ENCODE assay signal across 1 cellular context in the genomic region with DNA sequence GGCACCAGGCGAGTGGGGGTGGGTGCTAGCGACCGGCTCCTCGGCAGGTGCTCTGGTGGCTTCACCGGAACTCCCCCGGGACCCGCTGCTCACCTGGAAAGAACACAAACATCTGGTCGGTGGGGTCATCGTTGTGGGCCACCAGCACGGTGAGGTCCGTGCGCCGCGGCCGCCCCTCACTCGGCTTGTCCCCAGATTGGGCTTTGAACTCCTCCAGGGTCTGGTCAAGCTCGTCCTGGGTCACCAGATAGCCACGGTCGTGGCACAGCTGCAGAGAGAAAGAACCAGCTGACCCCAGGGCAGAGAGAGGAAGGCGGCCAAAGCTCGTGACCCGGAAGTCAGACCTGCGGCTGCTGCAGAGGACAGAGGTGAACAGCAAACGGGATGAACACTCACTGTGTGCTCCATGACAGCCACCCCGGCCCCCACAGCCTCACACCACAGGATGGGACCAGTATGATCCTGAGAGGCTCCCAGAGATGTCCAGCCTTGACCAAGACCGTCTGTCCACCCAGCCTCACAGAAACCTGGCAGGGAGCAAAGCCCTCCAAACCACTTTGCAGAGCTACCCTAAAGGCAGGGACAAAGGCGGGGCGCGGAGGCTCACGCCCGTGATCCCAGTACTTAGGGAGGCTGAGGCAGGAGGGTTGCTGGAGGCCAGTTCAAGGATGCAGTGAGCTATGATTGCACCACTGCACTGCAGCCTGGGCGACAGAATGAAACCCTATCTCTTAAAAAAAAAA.
TF ChIP-seq lines count a peak whose summit lies in the region.

No MANE protein-coding gene starts in this region.

TF ChIP-seq in HepG2, 621 proteins besides CTCF, POLR2A, EP300 and RAD21 (continued from another document and continues in another):
- TF ChIP-seq ZNF383 (CRISPR knock-in tag; IDR thresholded peaks at IDR 0.05; ENCODE audit: borderline replicate concordance) (no peak), BORCS8-MEF2B (CRISPR knock-in tag; IDR thresholded peaks at IDR 0.05) (peak; percentile 45; the same call in 1 of the 2 replicates), ZNF841 (CRISPR knock-in tag; IDR thresholded peaks at IDR 0.05; ENCODE audit: borderline replicate concordance) (no peak), ZNF10 (CRISPR knock-in tag; IDR thresholded peaks at IDR 0.05; ENCODE audit: borderline replicate concordance, low read depth) (no peak), ZNF766 (CRISPR knock-in tag; IDR thresholded peaks at IDR 0.05; ENCODE audit: borderline replicate concordance) (0 out of 2 replicates have a peak, but pooled peaks have one; percentile 38), HNF4A (CRISPR knock-in tag; IDR thresholded peaks at IDR 0.05) (peak; percentile 29; the same call in 1 of the 2 replicates), BRCA1 (CRISPR knock-in tag; IDR thresholded peaks at IDR 0.05) (0 out of 2 replicates have a peak, but pooled peaks have one; percentile 29), KDM4B (CRISPR knock-in tag; IDR thresholded peaks at IDR 0.05) (no peak), ZNF207 (IDR thresholded peaks at IDR 0.05; ENCODE audit: borderline replicate concordance) (no peak), SAP130 (CRISPR knock-in tag; IDR thresholded peaks at IDR 0.05; ENCODE audit: low read depth) (peak; percentile 89), ZNF3 (CRISPR knock-in tag; IDR thresholded peaks at IDR 0.05) (no peak), HDAC2 (CRISPR knock-in tag; IDR thresholded peaks at IDR 0.05) (peak; percentile 50; the same call in 1 of the 2 replicates), CHD4 (IDR thresholded peaks at IDR 0.05; ENCODE audit: borderline replicate concordance, low read length) (no peak), EEA1 (CRISPR knock-in tag; IDR thresholded peaks at IDR 0.05; ENCODE audit: borderline replicate concordance) (no peak), TARDBP (CRISPR knock-in tag; IDR thresholded peaks at IDR 0.05) (0 out of 2 replicates have a peak, but pooled peaks have one; percentile 28), MATR3 (CRISPR knock-in tag; IDR thresholded peaks at IDR 0.05) (no peak), ZNF367 (CRISPR knock-in tag; IDR thresholded peaks at IDR 0.05; ENCODE audit: borderline replicate concordance) (no peak), HOXA5 (CRISPR knock-in tag; IDR thresholded peaks at IDR 0.05) (no peak), ZNF557 (CRISPR knock-in tag; IDR thresholded peaks at IDR 0.05) (no peak), SRSF4 (IDR thresholded peaks at IDR 0.05; ENCODE audit: low read depth, low read length, poor library complexity, severe bottlenecking) (no peak), FOXA3 (CRISPR knock-in tag; IDR thresholded peaks at IDR 0.05) (no peak)
- TF ChIP-seq, protein P1, sequence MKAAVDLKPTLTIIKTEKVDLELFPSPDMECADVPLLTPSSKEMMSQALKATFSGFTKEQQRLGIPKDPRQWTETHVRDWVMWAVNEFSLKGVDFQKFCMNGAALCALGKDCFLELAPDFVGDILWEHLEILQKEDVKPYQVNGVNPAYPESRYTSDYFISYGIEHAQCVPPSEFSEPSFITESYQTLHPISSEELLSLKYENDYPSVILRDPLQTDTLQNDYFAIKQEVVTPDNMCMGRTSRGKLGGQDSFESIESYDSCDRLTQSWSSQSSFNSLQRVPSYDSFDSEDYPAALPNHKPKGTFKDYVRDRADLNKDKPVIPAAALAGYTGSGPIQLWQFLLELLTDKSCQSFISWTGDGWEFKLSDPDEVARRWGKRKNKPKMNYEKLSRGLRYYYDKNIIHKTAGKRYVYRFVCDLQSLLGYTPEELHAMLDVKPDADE (CRISPR knock-in tag; IDR thresholded peaks at IDR 0.05), result no peak
- TF ChIP-seq, protein P2, sequence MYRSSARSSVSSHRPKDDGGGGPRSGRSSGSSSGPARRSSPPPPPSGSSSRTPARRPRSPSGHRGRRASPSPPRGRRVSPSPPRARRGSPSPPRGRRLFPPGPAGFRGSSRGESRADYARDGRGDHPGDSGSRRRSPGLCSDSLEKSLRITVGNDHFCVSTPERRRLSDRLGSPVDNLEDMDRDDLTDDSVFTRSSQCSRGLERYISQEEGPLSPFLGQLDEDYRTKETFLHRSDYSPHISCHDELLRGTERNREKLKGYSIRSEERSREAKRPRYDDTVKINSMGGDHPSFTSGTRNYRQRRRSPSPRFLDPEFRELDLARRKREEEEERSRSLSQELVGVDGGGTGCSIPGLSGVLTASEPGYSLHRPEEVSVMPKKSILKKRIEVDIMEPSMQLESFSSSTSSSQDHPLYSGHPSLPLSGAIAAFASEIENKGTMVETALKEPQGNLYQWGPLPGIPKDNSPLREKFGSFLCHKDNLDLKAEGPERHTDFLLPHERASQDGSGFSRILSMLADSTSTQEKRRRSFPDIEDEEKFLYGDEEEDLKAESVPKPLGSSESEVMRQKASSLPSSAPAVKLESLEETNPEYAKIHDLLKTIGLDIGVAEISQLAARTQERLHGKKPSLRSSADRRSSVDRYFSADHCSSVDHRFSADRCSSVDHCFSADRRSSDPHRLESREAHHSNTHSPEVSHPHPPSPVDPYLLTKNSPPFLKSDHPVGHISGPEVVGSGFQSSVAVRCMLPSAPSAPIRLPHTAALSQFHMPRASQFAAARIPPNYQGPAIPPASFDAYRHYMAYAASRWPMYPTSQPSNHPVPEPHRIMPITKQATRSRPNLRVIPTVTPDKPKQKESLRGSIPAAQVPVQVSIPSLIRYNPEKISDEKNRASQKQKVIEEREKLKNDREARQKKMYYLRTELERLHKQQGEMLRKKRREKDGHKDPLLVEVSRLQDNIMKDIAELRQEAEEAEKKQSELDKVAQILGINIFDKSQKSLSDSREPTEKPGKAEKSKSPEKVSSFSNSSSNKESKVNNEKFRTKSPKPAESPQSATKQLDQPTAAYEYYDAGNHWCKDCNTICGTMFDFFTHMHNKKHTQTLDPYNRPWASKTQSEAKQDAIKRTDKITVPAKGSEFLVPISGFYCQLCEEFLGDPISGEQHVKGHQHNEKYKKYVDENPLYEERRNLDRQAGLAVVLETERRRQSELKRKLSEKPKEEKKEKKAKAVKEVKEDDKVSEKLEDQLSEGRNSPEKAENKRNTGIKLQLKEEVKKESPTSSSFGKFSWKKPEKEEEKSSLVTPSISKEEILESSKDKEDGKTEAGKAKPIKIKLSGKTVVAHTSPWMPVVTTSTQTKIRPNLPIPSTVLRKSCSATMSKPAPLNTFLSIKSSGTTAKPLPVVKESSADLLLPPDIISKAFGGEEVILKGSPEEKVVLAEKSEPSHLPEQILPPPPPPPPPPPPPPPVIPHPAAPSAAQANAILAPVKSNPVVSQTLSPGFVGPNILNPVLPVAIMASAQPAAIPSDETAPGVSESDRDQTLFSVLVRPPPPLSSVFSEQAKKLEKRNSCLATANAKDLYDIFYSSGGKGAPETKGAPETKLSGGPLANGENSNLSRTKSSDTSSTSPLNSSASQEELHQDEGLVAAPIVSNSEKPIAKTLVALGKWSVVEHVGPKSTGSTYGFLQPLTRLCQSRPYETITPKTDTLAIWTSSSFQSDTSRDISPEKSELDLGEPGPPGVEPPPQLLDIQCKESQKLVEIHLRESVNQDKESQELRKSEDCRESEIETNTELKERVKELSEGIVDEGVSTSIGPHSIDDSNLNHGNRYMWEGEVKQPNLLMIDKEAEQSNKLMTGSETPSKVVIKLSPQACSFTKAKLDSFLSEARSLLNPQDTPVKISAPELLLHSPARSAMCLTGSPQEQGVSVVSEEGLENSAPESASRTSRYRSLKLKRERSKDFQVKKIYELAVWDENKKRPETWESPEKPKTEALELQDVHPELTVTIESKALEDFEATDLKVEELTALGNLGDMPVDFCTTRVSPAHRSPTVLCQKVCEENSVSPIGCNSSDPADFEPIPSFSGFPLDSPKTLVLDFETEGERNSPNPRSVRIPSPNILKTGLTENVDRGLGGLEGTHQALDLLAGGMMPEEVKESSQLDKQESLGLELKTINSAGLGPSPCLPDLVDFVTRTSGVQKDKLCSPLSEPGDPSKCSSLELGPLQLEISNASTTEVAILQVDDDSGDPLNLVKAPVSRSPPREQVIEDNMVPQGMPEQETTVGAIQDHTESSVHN (CRISPR knock-in tag; IDR thresholded peaks at IDR 0.05), result no peak
- TF ChIP-seq, protein P3, sequence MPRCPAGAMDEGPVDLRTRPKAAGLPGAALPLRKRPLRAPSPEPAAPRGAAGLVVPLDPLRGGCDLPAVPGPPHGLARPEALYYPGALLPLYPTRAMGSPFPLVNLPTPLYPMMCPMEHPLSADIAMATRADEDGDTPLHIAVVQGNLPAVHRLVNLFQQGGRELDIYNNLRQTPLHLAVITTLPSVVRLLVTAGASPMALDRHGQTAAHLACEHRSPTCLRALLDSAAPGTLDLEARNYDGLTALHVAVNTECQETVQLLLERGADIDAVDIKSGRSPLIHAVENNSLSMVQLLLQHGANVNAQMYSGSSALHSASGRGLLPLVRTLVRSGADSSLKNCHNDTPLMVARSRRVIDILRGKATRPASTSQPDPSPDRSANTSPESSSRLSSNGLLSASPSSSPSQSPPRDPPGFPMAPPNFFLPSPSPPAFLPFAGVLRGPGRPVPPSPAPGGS (CRISPR knock-in tag; IDR thresholded peaks at IDR 0.05), result no peak
- TF ChIP-seq, protein P4, sequence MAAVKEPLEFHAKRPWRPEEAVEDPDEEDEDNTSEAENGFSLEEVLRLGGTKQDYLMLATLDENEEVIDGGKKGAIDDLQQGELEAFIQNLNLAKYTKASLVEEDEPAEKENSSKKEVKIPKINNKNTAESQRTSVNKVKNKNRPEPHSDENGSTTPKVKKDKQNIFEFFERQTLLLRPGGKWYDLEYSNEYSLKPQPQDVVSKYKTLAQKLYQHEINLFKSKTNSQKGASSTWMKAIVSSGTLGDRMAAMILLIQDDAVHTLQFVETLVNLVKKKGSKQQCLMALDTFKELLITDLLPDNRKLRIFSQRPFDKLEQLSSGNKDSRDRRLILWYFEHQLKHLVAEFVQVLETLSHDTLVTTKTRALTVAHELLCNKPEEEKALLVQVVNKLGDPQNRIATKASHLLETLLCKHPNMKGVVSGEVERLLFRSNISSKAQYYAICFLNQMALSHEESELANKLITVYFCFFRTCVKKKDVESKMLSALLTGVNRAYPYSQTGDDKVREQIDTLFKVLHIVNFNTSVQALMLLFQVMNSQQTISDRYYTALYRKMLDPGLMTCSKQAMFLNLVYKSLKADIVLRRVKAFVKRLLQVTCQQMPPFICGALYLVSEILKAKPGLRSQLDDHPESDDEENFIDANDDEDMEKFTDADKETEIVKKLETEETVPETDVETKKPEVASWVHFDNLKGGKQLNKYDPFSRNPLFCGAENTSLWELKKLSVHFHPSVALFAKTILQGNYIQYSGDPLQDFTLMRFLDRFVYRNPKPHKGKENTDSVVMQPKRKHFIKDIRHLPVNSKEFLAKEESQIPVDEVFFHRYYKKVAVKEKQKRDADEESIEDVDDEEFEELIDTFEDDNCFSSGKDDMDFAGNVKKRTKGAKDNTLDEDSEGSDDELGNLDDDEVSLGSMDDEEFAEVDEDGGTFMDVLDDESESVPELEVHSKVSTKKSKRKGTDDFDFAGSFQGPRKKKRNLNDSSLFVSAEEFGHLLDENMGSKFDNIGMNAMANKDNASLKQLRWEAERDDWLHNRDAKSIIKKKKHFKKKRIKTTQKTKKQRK (IDR thresholded peaks at IDR 0.05; ENCODE audit: low read length), result no peak
- TF ChIP-seq, protein P5, sequence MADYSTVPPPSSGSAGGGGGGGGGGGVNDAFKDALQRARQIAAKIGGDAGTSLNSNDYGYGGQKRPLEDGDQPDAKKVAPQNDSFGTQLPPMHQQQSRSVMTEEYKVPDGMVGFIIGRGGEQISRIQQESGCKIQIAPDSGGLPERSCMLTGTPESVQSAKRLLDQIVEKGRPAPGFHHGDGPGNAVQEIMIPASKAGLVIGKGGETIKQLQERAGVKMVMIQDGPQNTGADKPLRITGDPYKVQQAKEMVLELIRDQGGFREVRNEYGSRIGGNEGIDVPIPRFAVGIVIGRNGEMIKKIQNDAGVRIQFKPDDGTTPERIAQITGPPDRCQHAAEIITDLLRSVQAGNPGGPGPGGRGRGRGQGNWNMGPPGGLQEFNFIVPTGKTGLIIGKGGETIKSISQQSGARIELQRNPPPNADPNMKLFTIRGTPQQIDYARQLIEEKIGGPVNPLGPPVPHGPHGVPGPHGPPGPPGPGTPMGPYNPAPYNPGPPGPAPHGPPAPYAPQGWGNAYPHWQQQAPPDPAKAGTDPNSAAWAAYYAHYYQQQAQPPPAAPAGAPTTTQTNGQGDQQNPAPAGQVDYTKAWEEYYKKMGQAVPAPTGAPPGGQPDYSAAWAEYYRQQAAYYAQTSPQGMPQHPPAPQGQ (CRISPR knock-in tag; IDR thresholded peaks at IDR 0.05; ENCODE audit: borderline replicate concordance), result no peak
- TF ChIP-seq, protein P6, sequence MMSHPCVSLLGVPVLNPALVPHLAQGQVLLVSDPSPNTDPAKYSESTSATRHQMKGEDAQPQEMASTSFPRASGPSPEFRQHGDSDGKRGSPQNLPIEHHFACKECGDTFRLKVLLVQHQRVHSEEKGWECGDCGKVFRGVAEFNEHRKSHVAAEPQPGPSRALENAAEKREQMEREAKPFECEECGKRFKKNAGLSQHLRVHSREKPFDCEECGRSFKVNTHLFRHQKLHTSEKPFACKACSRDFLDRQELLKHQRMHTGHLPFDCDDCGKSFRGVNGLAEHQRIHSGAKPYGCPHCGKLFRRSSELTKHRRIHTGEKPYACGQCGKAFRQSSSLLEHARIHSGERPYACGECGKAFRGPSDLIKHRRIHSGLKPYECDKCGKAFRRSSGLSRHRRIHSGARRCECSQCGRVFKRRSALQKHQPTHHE (CRISPR knock-in tag; IDR thresholded peaks at IDR 0.05; ENCODE audit: borderline replicate concordance), result no peak
- TF ChIP-seq, protein P7, sequence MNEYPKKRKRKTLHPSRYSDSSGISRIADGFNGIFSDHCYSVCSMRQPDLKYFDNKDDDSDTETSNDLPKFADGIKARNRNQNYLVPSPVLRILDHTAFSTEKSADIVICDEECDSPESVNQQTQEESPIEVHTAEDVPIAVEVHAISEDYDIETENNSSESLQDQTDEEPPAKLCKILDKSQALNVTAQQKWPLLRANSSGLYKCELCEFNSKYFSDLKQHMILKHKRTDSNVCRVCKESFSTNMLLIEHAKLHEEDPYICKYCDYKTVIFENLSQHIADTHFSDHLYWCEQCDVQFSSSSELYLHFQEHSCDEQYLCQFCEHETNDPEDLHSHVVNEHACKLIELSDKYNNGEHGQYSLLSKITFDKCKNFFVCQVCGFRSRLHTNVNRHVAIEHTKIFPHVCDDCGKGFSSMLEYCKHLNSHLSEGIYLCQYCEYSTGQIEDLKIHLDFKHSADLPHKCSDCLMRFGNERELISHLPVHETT (CRISPR knock-in tag; conservative IDR thresholded peaks at IDR 0.05), result no peak
- TF ChIP-seq, protein P8, sequence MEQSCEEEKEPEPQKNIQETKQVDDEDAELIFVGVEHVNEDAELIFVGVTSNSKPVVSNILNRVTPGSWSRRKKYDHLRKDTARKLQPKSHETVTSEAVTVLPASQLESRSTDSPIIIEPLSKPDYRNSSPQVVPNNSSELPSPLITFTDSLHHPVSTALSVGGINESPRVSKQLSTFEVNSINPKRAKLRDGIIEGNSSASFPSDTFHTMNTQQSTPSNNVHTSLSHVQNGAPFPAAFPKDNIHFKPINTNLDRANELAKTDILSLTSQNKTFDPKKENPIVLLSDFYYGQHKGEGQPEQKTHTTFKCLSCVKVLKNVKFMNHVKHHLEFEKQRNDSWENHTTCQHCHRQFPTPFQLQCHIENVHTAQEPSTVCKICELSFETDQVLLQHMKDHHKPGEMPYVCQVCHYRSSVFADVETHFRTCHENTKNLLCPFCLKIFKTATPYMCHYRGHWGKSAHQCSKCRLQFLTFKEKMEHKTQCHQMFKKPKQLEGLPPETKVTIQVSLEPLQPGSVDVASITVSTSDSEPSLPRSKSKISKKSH (CRISPR knock-in tag; IDR thresholded peaks at IDR 0.05; ENCODE audit: borderline replicate concordance), result no peak
